Comparison of ENCODE assay signal across 14 cellular contexts in the genomic region with DNA sequence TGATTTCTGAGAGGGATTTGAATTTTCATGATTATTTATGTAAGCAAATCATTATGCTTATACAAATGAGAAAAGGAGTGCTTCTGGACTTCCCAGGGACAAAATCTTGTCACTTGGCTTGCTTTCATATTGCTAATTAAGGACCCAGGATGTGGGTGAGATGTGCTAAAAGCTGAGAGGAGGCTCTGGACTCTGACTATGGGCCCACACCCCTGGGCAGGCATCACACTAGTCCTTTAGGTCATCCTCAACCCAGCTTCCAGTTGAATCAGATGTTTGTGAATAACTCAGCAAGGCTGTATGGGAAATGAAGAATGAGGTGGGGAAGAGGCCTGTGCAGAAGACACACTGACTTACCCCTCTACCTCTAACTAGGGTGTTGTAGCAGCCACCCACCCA. TPM values are rescaled to one million over a fixed set of nuclear protein-coding genes. Genes with fewer than 3 reads are reported as not detected.
"Had no signal": no experiment of that assay in that cellular context is flagged by ENCODE, and none has a peak within 500 bp of the region (broad histone marks: within the 10 kb centered on the region; RNA-seq: fewer than 3 reads in every experiment).

No MANE protein-coding gene starts in this region.

- H3K27ac ChIP-seq: coronary artery, foreskin keratinocyte, lower lobe of right lung, sigmoid colon, spleen, WERI-Rb-1 had no signal

- H3K4me3 Mint-ChIP-seq: activated CD4-positive, alpha-beta memory T cell treated with anti-CD3 and anti-CD28 coated beads for 36 hours; activated naive CD4-positive, alpha-beta T cell treated with anti-CD3 and anti-CD28 coated beads, Interleukin-2, amount 10 ng/mL, durations not matched to agents 7 days and 5 days; activated T-cell treated with anti-CD3 and anti-CD28 coated beads, Interleukin-2, amount 50 U/mL, for 24 hours; central memory CD8-positive, alpha-beta T cell; T-helper 1 cell treated with Interleukin-12 subunit alpha and Interleukin-12 subunit beta and Interleukin-4 antibody, amounts not matched to agents 30 μg/mL and 1 μg/mL, for 36 hours had no signal

- H3K36me3 Mint-ChIP-seq: activated CD4-positive, alpha-beta memory T cell treated with anti-CD3 and anti-CD28 coated beads for 36 hours; activated naive CD4-positive, alpha-beta T cell treated with anti-CD3 and anti-CD28 coated beads, Interleukin-2, amount 10 ng/mL, durations not matched to agents 7 days and 5 days had no signal

- H3K9me3 ChIP-seq: lower lobe of right lung, pancreas, sigmoid colon, spleen had no signal

- DNase-seq: activated CD4-positive, alpha-beta memory T cell treated with anti-CD3 and anti-CD28 coated beads for 36 hours; activated naive CD4-positive, alpha-beta T cell treated with anti-CD3 and anti-CD28 coated beads, Interleukin-2, amount 10 ng/mL, durations not matched to agents 7 days and 5 days; activated T-cell treated with anti-CD3 and anti-CD28 coated beads, Interleukin-2, amount 50 U/mL, for 24 hours; foreskin keratinocyte; lower lobe of right lung; midbrain; sigmoid colon; spleen; WERI-Rb-1 had no signal

- ATAC-seq: foreskin keratinocyte, lower lobe of right lung had no signal

- H3K9me3 Mint-ChIP-seq: activated CD4-positive, alpha-beta memory T cell treated with anti-CD3 and anti-CD28 coated beads for 36 hours; activated naive CD4-positive, alpha-beta T cell treated with anti-CD3 and anti-CD28 coated beads, Interleukin-2, amount 10 ng/mL, durations not matched to agents 7 days and 5 days; activated T-cell treated with anti-CD3 and anti-CD28 coated beads, Interleukin-2, amount 50 U/mL, for 24 hours; central memory CD8-positive, alpha-beta T cell; T-helper 1 cell treated with Interleukin-12 subunit alpha and Interleukin-12 subunit beta and Interleukin-4 antibody, amounts not matched to agents 30 μg/mL and 1 μg/mL, for 36 hours had no signal

- H3K27ac Mint-ChIP-seq: activated CD4-positive, alpha-beta memory T cell treated with anti-CD3 and anti-CD28 coated beads for 36 hours; activated naive CD4-positive, alpha-beta T cell treated with anti-CD3 and anti-CD28 coated beads, Interleukin-2, amount 10 ng/mL, durations not matched to agents 7 days and 5 days; activated T-cell treated with anti-CD3 and anti-CD28 coated beads, Interleukin-2, amount 50 U/mL, for 24 hours; T-helper 1 cell treated with Interleukin-12 subunit alpha and Interleukin-12 subunit beta and Interleukin-4 antibody, amounts not matched to agents 30 μg/mL and 1 μg/mL, for 36 hours had no signal

- H3K4me1 ChIP-seq: lower lobe of right lung, sigmoid colon, spleen had no signal

- H3K27me3 ChIP-seq: foreskin keratinocyte, pancreas, sigmoid colon, spleen had no signal

- H3K4me3 ChIP-seq: coronary artery, lower lobe of right lung, pancreas, sigmoid colon, spleen had no signal

- H3K36me3 ChIP-seq: lower lobe of right lung, pancreas, sigmoid colon, WERI-Rb-1 had no signal

RNA-seq across cellular contexts. Expression of a gene that starts 11.9 kb away (rescaled TPM):
- total RNA-seq: endothelial cell of umbilical vein had no signal

RNA-seq across cellular contexts. Expression of a gene that starts 40.4 kb away (rescaled TPM):
- total RNA-seq: sigmoid colon had no signal
